14 cellular contexts compared by ENCODE assay signal in genomic region chr11:12061851-12062560, GRCh38. TPM values are rescaled to one million over a fixed set of nuclear protein-coding genes. Genes with fewer than 3 reads are reported as not detected.
"Had no signal": no experiment of that assay in that cellular context is flagged by ENCODE, and none has a peak within 500 bp of the region (broad histone marks: within the 10 kb centered on the region; RNA-seq: fewer than 3 reads in every experiment).

No MANE protein-coding gene starts in this region.

- H3K27ac ChIP-seq: brain microvascular endothelial cell, coronary artery, esophagus squamous epithelium, psoas muscle, right lobe of liver, thyroid gland, uterus had no signal

- H3K4me3 ChIP-seq: coronary artery, esophagus squamous epithelium, psoas muscle, right lobe of liver, thyroid gland, uterus had no signal

- ATAC-seq: psoas muscle, right lobe of liver had no signal

- H3K27me3 Mint-ChIP-seq: central memory CD8-positive, alpha-beta T cell had no signal

- H3K27ac Mint-ChIP-seq: activated B cell treated with CpG ODN at 0.5 μM for 24 hours; activated naive CD8-positive, alpha-beta T cell treated with anti-CD3 and anti-CD28 coated beads, Interleukin-2, amount 10 ng/mL, durations not matched to agents 7 days and 5 days had no signal

- H3K4me1 Mint-ChIP-seq: activated B cell treated with CpG ODN at 0.5 μM for 24 hours had no signal

- H3K36me3 ChIP-seq: brain microvascular endothelial cell, esophagus squamous epithelium, right lobe of liver, thyroid gland, uterus had no signal

- H3K9me3 Mint-ChIP-seq: activated B cell treated with CpG ODN at 0.5 μM for 24 hours; central memory CD8-positive, alpha-beta T cell had no signal

- H3K27me3 ChIP-seq: brain microvascular endothelial cell, esophagus squamous epithelium, right lobe of liver, thyroid gland, uterus had no signal

- H3K4me1 ChIP-seq: uterus had no signal

- H3K4me3 Mint-ChIP-seq: activated B cell treated with CpG ODN at 0.5 μM for 24 hours; activated naive CD8-positive, alpha-beta T cell treated with anti-CD3 and anti-CD28 coated beads, Interleukin-2, amount 10 ng/mL, durations not matched to agents 7 days and 5 days; central memory CD8-positive, alpha-beta T cell had no signal

- DNase-seq: activated B cell treated with CpG ODN at 0.5 μM for 24 hours; activated CD4-positive, alpha-beta T cell treated with anti-CD3 and anti-CD28 coated beads for 48 hours; activated naive CD4-positive, alpha-beta T cell; activated naive CD8-positive, alpha-beta T cell treated with anti-CD3 and anti-CD28 coated beads, Interleukin-2, amount 10 ng/mL, durations not matched to agents 7 days and 5 days; brain microvascular endothelial cell; esophagus squamous epithelium; hippocampal formation; psoas muscle; thyroid gland; uterus had no signal

- H3K9me3 ChIP-seq: esophagus squamous epithelium, psoas muscle, right lobe of liver, thyroid gland, uterus had no signal

RNA-seq across cellular contexts. Expression of gene DKK3, which starts 53.6 kb away (rescaled TPM):
- total RNA-seq: activated B cell treated with CpG ODN at 0.5 μM for 24 hours; T-helper 2 cell treated with Interferon-gamma antibody and Interleukin-4, amounts not matched to agents 100 ng/mL and 5 ng/mL, for 36 hours had no signal
